Comparison of ENCODE assay signal across 2 cellular contexts in the genomic region with DNA sequence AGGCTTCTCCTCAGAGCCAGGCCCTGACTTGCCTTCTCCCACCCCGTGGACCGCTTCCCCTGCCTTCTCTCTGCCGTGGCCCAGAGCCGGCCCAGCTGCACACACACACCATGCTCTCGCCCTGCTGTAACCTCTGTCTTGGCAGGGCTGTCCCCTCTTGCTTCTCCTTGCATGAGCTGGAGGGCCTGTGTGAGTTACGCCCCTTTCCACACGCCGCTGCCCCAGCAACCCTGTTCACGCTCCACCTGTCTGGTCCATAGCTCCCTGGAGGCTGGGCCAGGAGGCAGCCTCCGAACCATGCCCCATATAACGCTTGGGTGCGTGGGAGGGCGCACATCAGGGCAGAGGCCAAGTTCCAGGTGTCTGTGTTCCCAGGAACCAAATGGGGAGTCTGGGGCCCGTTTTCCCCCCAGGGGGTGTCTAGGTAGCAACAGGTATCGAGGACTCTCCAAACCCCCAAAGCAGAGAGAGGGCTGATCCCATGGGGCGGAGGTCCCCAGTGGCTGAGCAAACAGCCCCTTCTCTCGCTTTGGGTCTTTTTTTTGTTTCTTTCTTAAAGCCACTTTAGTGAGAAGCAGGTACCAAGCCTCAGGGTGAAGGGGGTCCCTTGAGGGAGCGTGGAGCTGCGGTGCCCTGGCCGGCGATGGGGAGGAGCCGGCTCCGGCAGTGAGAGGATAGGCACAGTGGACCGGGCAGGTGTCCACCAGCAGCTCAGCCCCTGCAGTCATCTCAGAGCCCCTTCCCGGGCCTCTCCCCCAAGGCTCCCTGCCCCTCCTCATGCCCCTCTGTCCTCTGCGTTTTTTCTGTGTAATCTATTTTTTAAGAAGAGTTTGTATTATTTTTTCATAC.
TF ChIP-seq lines count a peak whose summit lies in the region.

No MANE protein-coding gene starts in this region.

TF ChIP-seq in WTC11, 78 proteins besides CTCF, POLR2A, EP300 and RAD21:
- TF ChIP-seq ZNF219 (CRISPR knock-in tag; IDR thresholded peaks at IDR 0.05; ENCODE audit: borderline replicate concordance) (no peak), CREB1 (CRISPR knock-in tag; IDR thresholded peaks at IDR 0.05) (no peak)

TF ChIP-seq in HepG2, 621 proteins besides CTCF, POLR2A, EP300 and RAD21:
- TF ChIP-seq, protein P1, sequence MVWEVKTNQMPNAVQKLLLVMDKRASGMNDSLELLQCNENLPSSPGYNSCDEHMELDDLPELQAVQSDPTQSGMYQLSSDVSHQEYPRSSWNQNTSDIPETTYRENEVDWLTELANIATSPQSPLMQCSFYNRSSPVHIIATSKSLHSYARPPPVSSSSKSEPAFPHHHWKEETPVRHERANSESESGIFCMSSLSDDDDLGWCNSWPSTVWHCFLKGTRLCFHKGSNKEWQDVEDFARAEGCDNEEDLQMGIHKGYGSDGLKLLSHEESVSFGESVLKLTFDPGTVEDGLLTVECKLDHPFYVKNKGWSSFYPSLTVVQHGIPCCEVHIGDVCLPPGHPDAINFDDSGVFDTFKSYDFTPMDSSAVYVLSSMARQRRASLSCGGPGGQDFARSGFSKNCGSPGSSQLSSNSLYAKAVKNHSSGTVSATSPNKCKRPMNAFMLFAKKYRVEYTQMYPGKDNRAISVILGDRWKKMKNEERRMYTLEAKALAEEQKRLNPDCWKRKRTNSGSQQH (CRISPR knock-in tag; IDR thresholded peaks at IDR 0.05; ENCODE audit: low read depth), result no peak
- TF ChIP-seq PRMT3 (CRISPR knock-in tag; IDR thresholded peaks at IDR 0.05; ENCODE audit: borderline replicate concordance, low read depth), result no peak
- TF ChIP-seq, protein P2, sequence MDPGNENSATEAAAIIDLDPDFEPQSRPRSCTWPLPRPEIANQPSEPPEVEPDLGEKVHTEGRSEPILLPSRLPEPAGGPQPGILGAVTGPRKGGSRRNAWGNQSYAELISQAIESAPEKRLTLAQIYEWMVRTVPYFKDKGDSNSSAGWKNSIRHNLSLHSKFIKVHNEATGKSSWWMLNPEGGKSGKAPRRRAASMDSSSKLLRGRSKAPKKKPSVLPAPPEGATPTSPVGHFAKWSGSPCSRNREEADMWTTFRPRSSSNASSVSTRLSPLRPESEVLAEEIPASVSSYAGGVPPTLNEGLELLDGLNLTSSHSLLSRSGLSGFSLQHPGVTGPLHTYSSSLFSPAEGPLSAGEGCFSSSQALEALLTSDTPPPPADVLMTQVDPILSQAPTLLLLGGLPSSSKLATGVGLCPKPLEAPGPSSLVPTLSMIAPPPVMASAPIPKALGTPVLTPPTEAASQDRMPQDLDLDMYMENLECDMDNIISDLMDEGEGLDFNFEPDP (CRISPR knock-in tag; conservative IDR thresholded peaks at IDR 0.05), result no peak
TF ChIP-seq in HepG2: peak in this region for 0.
